Comparison of ENCODE assay signal across 8 cellular contexts in genomic region chr12:75481774-75482173, GRCh38. TPM values are rescaled to one million over a fixed set of nuclear protein-coding genes. Genes with fewer than 3 reads are reported as not detected.
DNase-seq lines count a peak whose midpoint lies in the region; ATAC-seq and TF ChIP-seq lines count a peak whose summit lies in the region.

No MANE protein-coding gene starts in this region.

- H3K27ac ChIP-seq in BLaER1 = no peak overlapping the region
- H3K27ac ChIP-seq in naive thymus-derived CD4-positive, alpha-beta T cell (ENCODE audit: low read depth, low read length) = peak overlapping the region; percentile 73
- no peak overlapping the region for H3K27ac ChIP-seq in GM23338 (ENCODE audit: low read depth)

- intact Hi-C loops in MCF 10A (cut with micrococcal nuclease) = no loop called here
- intact Hi-C loops in naive thymus-derived CD4-positive, alpha-beta T cell (cut with micrococcal nuclease) = loop anchor here (2.0 to 10.0 kb wide), 5 partner anchors 45 to 1283 kb away; partner anchors contain the start of genes ZDHHC17 (in 2 of the 2), GLIPR1L1 (in 1 of the 2) and OSBPL8 (in 1 of the 2)

- TF ChIP-seq CTCF in MCF 10A (IDR thresholded peaks at IDR 0.05; ENCODE audit: unreplicated experiment) (no peak), GM23338 (conservative IDR thresholded peaks at IDR 0.05; ENCODE audit: low read depth in 2 of 2) (no peak)

- H4K20me1 ChIP-seq in BLaER1 = no peaks in the 10 kb centered on the region
- H4K20me1 ChIP-seq in GM23338 (replicated peaks; ENCODE audit: insufficient read depth) = no peaks in the 10 kb centered on the region

- POLR2A ChIA-PET in MCF 10A (lab: Yijun Ruan, JAX) = interaction anchor here (4.8 to 8.0 kb wide), 2 partner anchors 30 to 91 kb away, joined by 29 to 69 read pairs; partner anchors contain the start of genes GLIPR1L2 and KRR1
- POLR2A ChIA-PET in naive thymus-derived CD4-positive, alpha-beta T cell (lab: Charles Lee) = interaction anchor here (1.0 to 2.3 kb wide), 5 partner anchors 12 to 549 kb away, joined by 3 to 31 read pairs (median 4); partner anchors contain the start of gene GLIPR1L2

- H3K4me3 ChIP-seq in BLaER1 (no peak overlapping the region), GM23338 (no peak overlapping the region)
- H3K4me3 ChIP-seq in naive thymus-derived CD4-positive, alpha-beta T cell (ENCODE audit: low read length) = peak overlapping the region; percentile 82

- no peak overlapping the region for H2AFZ ChIP-seq in GM23338

- H3K36me3 Mint-ChIP-seq in IgD-negative memory B cell (no peaks in the 10 kb centered on the region), MCF 10A (ENCODE audit: insufficient read depth, unreplicated experiment) (no peaks in the 10 kb centered on the region), GM23338 (ENCODE audit: low read depth) (no peaks in the 10 kb centered on the region)
- H3K36me3 Mint-ChIP-seq in naive thymus-derived CD4-positive, alpha-beta T cell = peaks cover 0 to 13% (median 5%) of the 10 kb centered on the region in 5 donors

- H3K36me3 ChIP-seq in BLaER1 (no peaks in the 10 kb centered on the region), GM23338 (ENCODE audit: insufficient read depth) (no peaks in the 10 kb centered on the region)
- H3K36me3 ChIP-seq in naive thymus-derived CD4-positive, alpha-beta T cell (ENCODE audit: control insufficient read depth in 2 of 3, insufficient read depth in 3 of 3, low read length in 3 of 3) = no peaks in the 10 kb centered on the region

- H3K4me1 Mint-ChIP-seq in IgD-negative memory B cell (peaks cover 46 to 66% (median 64%) of the 10 kb centered on the region in 3 donors), MCF 10A (ENCODE audit: insufficient read depth, unreplicated experiment) (peaks cover 41% of the 10 kb centered on the region), GM23338 (peaks cover 24% of the 10 kb centered on the region)
- H3K4me1 Mint-ChIP-seq in naive thymus-derived CD4-positive, alpha-beta T cell = peaks cover 56 to 94% (median 77%) of the 10 kb centered on the region in 7 donors

- no peaks in the 10 kb centered on the region for H3K79me2 ChIP-seq in GM23338 (replicated peaks; ENCODE audit: insufficient read depth)

- H3K27ac Mint-ChIP-seq in IgD-negative memory B cell = peak overlapping the region; percentile 84 to 99 (median 97)
- peak overlapping the region; percentile 94 for H3K27ac Mint-ChIP-seq in MCF 10A (ENCODE audit: low read depth, unreplicated experiment)
- peak overlapping the region; percentile 92 to 100 (median 97) for H3K27ac Mint-ChIP-seq in naive thymus-derived CD4-positive, alpha-beta T cell
- H3K27ac Mint-ChIP-seq in GM23338 = no peak overlapping the region

- no TSS peak for BruUV-seq in MCF 10A (replicated peaks; lab: Mats Ljungman, UMichigan)

- H3K9me3 ChIP-seq in BLaER1 = no peaks in the 10 kb centered on the region
- H3K9me3 ChIP-seq in naive thymus-derived CD4-positive, alpha-beta T cell (ENCODE audit: control insufficient read depth in 2 of 3, low read length in 3 of 3) = no peaks in the 10 kb centered on the region

- H3K27me3 ChIP-seq in BLaER1 (no peaks in the 10 kb centered on the region), GM23338 (ENCODE audit: insufficient read depth) (no peaks in the 10 kb centered on the region)
- H3K27me3 ChIP-seq in naive thymus-derived CD4-positive, alpha-beta T cell (ENCODE audit: control insufficient read depth in 2 of 2, insufficient read depth in 2 of 2, low read length in 2 of 2) = no peaks in the 10 kb centered on the region

- ATAC-seq in naive thymus-derived CD4-positive, alpha-beta T cell = no peak
- ATAC-seq in GM21576 (IDR thresholded peaks at IDR 0.05; ENCODE audit: unreplicated experiment) = no peak
- ATAC-seq in GM23338 = no peak

- H3K9me3 Mint-ChIP-seq in IgD-negative memory B cell (peaks cover 0 to 1% (median 0%) of the 10 kb centered on the region in 3 donors), MCF 10A (ENCODE audit: unreplicated experiment) (no peaks in the 10 kb centered on the region), GM23338 (no peaks in the 10 kb centered on the region)
- no peaks in the 10 kb centered on the region for H3K9me3 Mint-ChIP-seq in naive thymus-derived CD4-positive, alpha-beta T cell

- H3F3A ChIP-seq in GM23338 (replicated peaks; ENCODE audit: low read depth) = no peaks in the 10 kb centered on the region

- H3K4me2 ChIP-seq in BLaER1 (peak overlapping the region; percentile 66), GM23338 (no peak overlapping the region)

- CTCF ChIA-PET in MCF 10A (lab: Yijun Ruan, JAX) = interaction anchor here (0.6 to 4.3 kb wide), 4 partner anchors 90 to 244 kb away, joined by 3 to 21 read pairs (median 10); partner anchors contain the start of genes GLIPR1L1 and GLIPR1L2
- CTCF ChIA-PET in naive thymus-derived CD4-positive, alpha-beta T cell (lab: Charles Lee) = no interaction called here

- H3K9me2 ChIP-seq in GM23338 (ENCODE audit: insufficient read depth) = no peaks in the 10 kb centered on the region

- DNase-seq in MCF 10A (ENCODE audit: unreplicated experiment) (peak; percentile 66), COLO829 (ENCODE audit: low spot score) (no peak), GM23338 (ENCODE audit: low spot score) (no peak), NCI-H2107 treated with DMSO at 0.1 percent for 48 hours (lab: John Stamatoyannopoulos, UW; ENCODE audit: unreplicated experiment) (no peak)
- no peak for DNase-seq in naive thymus-derived CD4-positive, alpha-beta T cell

- H3K4me1 ChIP-seq in BLaER1 = peaks cover 41% of the 10 kb centered on the region
- peaks cover 49 to 59% of the 10 kb centered on the region in 2 donors for H3K4me1 ChIP-seq in naive thymus-derived CD4-positive, alpha-beta T cell (ENCODE audit: control insufficient read depth in 2 of 2, insufficient read depth in 2 of 2, low read length in 2 of 2)
- peaks cover 12% of the 10 kb centered on the region for H3K4me1 ChIP-seq in GM23338 (ENCODE audit: insufficient read depth)

- H3K27me3 Mint-ChIP-seq in IgD-negative memory B cell = no peaks in the 10 kb centered on the region
- no peaks in the 10 kb centered on the region for H3K27me3 Mint-ChIP-seq in MCF 10A (ENCODE audit: insufficient read depth, unreplicated experiment)
- H3K27me3 Mint-ChIP-seq in naive thymus-derived CD4-positive, alpha-beta T cell = no peaks in the 10 kb centered on the region
- no peaks in the 10 kb centered on the region for H3K27me3 Mint-ChIP-seq in GM23338 (ENCODE audit: insufficient read depth, low read depth, poor library complexity)

- H3K4me3 Mint-ChIP-seq in IgD-negative memory B cell (peak overlapping the region; percentile 96 to 100 (median 100)), MCF 10A (ENCODE audit: unreplicated experiment) (peak overlapping the region; percentile 66), GM23338 (no peak overlapping the region)
- peak overlapping the region; percentile 86 to 99 (median 97) for H3K4me3 Mint-ChIP-seq in naive thymus-derived CD4-positive, alpha-beta T cell

- H3K9ac ChIP-seq in BLaER1 = no peak overlapping the region

TF ChIP-seq in GM23338, 12 proteins besides CTCF, POLR2A, EP300 and RAD21 (continues in another document):
- no peak for TF ChIP-seq JUNB (IDR thresholded peaks at IDR 0.05; ENCODE audit: unreplicated experiment)

RNA-seq across cellular contexts. Expression of gene GLIPR1, which starts 1.2 kb away (rescaled TPM):
- polyA plus RNA-seq in IgD-negative memory B cell (147 TPM), GM23338 (2016; fragmentation: Nextera tagmentation; extraction: Ambion mirVana) (4.8 and 6.1 TPM in 2 replicates)
- total RNA-seq in MCF 10A (2022) = 29.6 and 36.4 TPM in 2 replicates
- total RNA-seq in naive thymus-derived CD4-positive, alpha-beta T cell = 100 to 1,000 TPM in 1 of 5 experiments, 10 to 100 TPM in 4; 28.2 to 132 (median 48.7) TPM
- 10 to 100 TPM; 49.1 to 56.0 TPM for polyA plus RNA-seq in naive thymus-derived CD4-positive, alpha-beta T cell
- total RNA-seq in GM23338 (2014; rRNA removed; shearing (Covaris generic)) = 0.03 and 0.04 TPM in 2 replicates

RNA-seq across cellular contexts. Expression of gene KRR1, which starts 29.6 kb away (rescaled TPM):
- polyA plus RNA-seq in IgD-negative memory B cell (63.8 TPM), GM23338 (2016; fragmentation: Nextera tagmentation; extraction: Ambion mirVana) (113 and 120 TPM in 2 replicates)
- total RNA-seq in MCF 10A (2022) = 68.0 and 76.8 TPM in 2 replicates
- 100 to 1,000 TPM in 1 of 5 experiments, 10 to 100 TPM in 4; 69.3 to 120 (median 74.3) TPM for total RNA-seq in naive thymus-derived CD4-positive, alpha-beta T cell
- polyA plus RNA-seq in naive thymus-derived CD4-positive, alpha-beta T cell = 10 to 100 TPM; 64.0 to 67.2 TPM
- 37.4 and 55.7 TPM in 2 replicates for total RNA-seq in GM23338 (2014; rRNA removed; shearing (Covaris generic))

Comparison
In these comparisons a context has a peak if more than half of its experiments do, and no peak if none do; other contexts are left out.
1. RNA of gene GLIPR1, which starts 1.2 kb away (total RNA-seq): 28.2 to 132 TPM in naive thymus-derived CD4-positive, alpha-beta T cell and 29.6 to 36.4 TPM in MCF 10A; 0.03 to 0.04 TPM in GM23338; every median in the first group is over 10 times any median in the second.